In the genomic region with DNA sequence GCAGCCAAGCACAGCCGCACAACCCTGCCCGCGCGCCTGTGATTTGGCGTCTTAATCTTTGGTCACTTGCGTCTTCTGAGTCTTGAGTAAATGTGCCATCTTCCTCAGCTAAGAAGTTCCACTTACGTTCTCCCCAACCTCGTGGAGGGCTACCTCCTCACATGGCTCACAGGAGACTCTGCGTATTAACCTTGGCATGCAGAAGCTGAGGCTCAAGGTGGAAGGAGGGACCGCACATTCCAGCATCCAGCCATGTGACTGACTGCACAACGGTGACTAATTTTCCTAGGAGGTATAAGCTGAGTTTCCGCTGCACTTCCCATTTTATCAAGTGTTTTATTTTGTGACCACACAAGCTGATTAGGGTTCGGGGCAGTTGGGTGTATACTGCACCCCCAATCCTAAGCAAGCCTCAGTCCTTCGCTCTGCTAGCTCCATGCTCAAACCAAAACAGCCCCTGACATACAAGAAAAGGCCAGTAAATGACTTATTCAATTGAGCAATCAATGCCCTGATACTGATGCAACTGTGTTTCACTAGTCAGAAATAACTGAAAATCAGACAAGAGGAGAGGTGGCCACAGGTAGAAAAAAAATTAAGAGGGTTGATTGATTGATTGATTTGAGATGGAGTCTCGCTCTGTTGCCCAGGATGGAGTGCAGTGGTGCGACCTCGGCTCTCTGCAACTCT, we compare ENCODE assay signal across 23 cellular contexts. TPM values are rescaled to one million over a fixed set of nuclear protein-coding genes. Genes with fewer than 3 reads are reported as not detected.
DNase-seq lines count a peak whose midpoint lies in the region; ATAC-seq, FAIRE-seq and TF ChIP-seq lines count a peak whose summit lies in the region.
"Had no signal": no experiment of that assay in that cellular context is flagged by ENCODE, and none has a peak within 500 bp of the region (broad histone marks: within the 10 kb centered on the region; RNA-seq: fewer than 3 reads in every experiment).

No MANE protein-coding gene starts in this region.

- peak; percentile 44 for DNase-seq in cardiac septum (ENCODE audit: low spot score)
- no peak for DNase-seq in left ventricle myocardium superior
- DNase-seq in WTC11 (ENCODE audit: low spot score), result no peak
- peak; percentile 45 for DNase-seq in iris pigment epithelial cell (ENCODE audit: low read depth)
- no peak for DNase-seq in activated CD4-positive, alpha-beta T cell treated with anti-CD3 and anti-CD28 coated beads, Interleukin-2, amount 50 U/mL, for 1 hour
- DNase-seq in D721Med (ENCODE audit: insufficient read length, low spot score), result no peak
- DNase-seq: activated CD4-positive, alpha-beta T cell treated with anti-CD3 and anti-CD28 coated beads for 48 hours; activated T-cell treated with anti-CD3 and anti-CD28 coated beads for 4 hours; CD8-positive, alpha-beta T cell; foreskin melanocyte; IMR-90; NCI-H2171; stimulated activated CD4-positive, alpha-beta T cell treated with anti-CD3 and anti-CD28 coated beads, Interleukin-4, amount 100 ng/mL, for 1 hour; stimulated activated CD8-positive, alpha-beta memory T cell treated with anti-CD3 and anti-CD28 coated beads, Interleukin-4, amount 100 ng/mL, for 48 hours had no signal

- CTCF ChIA-PET in WTC11 (lab: Charles Lee), result no interaction called here

- no peak overlapping the region for H3K4me3 Mint-ChIP-seq in WTC11
- H3K4me3 Mint-ChIP-seq: CD8-positive, alpha-beta T cell; central memory CD8-positive, alpha-beta T cell; memory B cell; T-helper 2 cell treated with Interferon-gamma antibody and Interleukin-4, amounts not matched to agents 5 μg/mL and 100 μg/mL, for 36 hours had no signal

- intact Hi-C loops in cardiac septum (cut with DNase I) (no loop called here), left ventricle myocardium superior (cut with micrococcal nuclease) (no loop called here)

- FAIRE-seq in D721Med (lab: Jason Lieb, UNC), result no peak
- FAIRE-seq: A549 had no signal

- peaks cover 48% of the 10 kb centered on the region for H3K4me1 Mint-ChIP-seq in WTC11
- H3K4me1 Mint-ChIP-seq: central memory CD8-positive, alpha-beta T cell; memory B cell had no signal

- POLR2A ChIA-PET in WTC11 (lab: Charles Lee), result interaction anchor here (0.5 to 0.6 kb wide), 3 partner anchors 36 to 551 kb away, joined by 3 to 5 read pairs (median 3); no protein-coding TSS in a partner anchor

- no peak for TF ChIP-seq CTCF in WTC11 (IDR thresholded peaks at IDR 0.05)
- no peak for TF ChIP-seq CTCF in D721Med (IDR thresholded peaks at IDR 0.05; ENCODE audit: insufficient read depth, missing control alignments)

- H3K27me3 Mint-ChIP-seq in WTC11 (ENCODE audit: low read depth), result no peaks in the 10 kb centered on the region
- H3K27me3 Mint-ChIP-seq: central memory CD8-positive, alpha-beta T cell; memory B cell had no signal

- H3K36me3 Mint-ChIP-seq in WTC11, result peaks cover 10% of the 10 kb centered on the region; the same call in 1 of the 2 replicates
- H3K36me3 Mint-ChIP-seq: activated naive CD4-positive, alpha-beta T cell treated with anti-CD3 and anti-CD28 coated beads, Interleukin-2, amount 50 U/mL, for 72 hours; CD8-positive, alpha-beta T cell; memory B cell had no signal

- no peaks in the 10 kb centered on the region for H3K9me3 Mint-ChIP-seq in WTC11
- H3K9me3 Mint-ChIP-seq: activated naive CD4-positive, alpha-beta T cell treated with anti-CD3 and anti-CD28 coated beads, Interleukin-2, amount 50 U/mL, for 72 hours; CD8-positive, alpha-beta T cell; central memory CD8-positive, alpha-beta T cell; memory B cell; T-helper 2 cell treated with Interferon-gamma antibody and Interleukin-4, amounts not matched to agents 5 μg/mL and 100 μg/mL, for 36 hours had no signal

- peak overlapping the region; percentile 79 for H3K27ac Mint-ChIP-seq in WTC11
- H3K27ac Mint-ChIP-seq: activated naive CD4-positive, alpha-beta T cell treated with anti-CD3 and anti-CD28 coated beads, Interleukin-2, amount 50 U/mL, for 72 hours; CD8-positive, alpha-beta T cell; memory B cell; T-helper 2 cell treated with Interferon-gamma antibody and Interleukin-4, amounts not matched to agents 5 μg/mL and 100 μg/mL, for 36 hours had no signal

- no peak for ATAC-seq in left ventricle myocardium superior
- ATAC-seq in WTC11, result no peak
- no peak for ATAC-seq in GM21447 (IDR thresholded peaks at IDR 0.05; ENCODE audit: unreplicated experiment)
- no peak for ATAC-seq in GM21723 (IDR thresholded peaks at IDR 0.05; ENCODE audit: unreplicated experiment)
- ATAC-seq: A549; activated naive CD4-positive, alpha-beta T cell treated with anti-CD3 and anti-CD28 coated beads, Interleukin-2, amount 50 U/mL, for 72 hours; CD8-positive, alpha-beta T cell; HCT116; sciatic nerve had no signal

TF ChIP-seq in WTC11, 78 proteins besides CTCF, POLR2A, EP300 and RAD21:
- TF ChIP-seq, protein P1, sequence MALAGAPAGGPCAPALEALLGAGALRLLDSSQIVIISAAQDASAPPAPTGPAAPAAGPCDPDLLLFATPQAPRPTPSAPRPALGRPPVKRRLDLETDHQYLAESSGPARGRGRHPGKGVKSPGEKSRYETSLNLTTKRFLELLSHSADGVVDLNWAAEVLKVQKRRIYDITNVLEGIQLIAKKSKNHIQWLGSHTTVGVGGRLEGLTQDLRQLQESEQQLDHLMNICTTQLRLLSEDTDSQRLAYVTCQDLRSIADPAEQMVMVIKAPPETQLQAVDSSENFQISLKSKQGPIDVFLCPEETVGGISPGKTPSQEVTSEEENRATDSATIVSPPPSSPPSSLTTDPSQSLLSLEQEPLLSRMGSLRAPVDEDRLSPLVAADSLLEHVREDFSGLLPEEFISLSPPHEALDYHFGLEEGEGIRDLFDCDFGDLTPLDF (CRISPR knock-in tag; IDR thresholded peaks at IDR 0.05), result no peak
- TF ChIP-seq JAZF1 (CRISPR knock-in tag; IDR thresholded peaks at IDR 0.05), result no peak

RNA-seq across cellular contexts. Expression of a gene that starts 7.0 kb away (rescaled TPM):
- total RNA-seq in cardiac septum (2.1 TPM), left ventricle myocardium superior (1.2 TPM), WTC11 (2021) (25.4 to 33.8 TPM (median 33.3 TPM) in 3 replicates)

Comparison
In these comparisons a context has a peak if more than half of its experiments do, and no peak if none do; other contexts are left out.
1. DNase-seq: peak in cardiac septum (single experiment) and iris pigment epithelial cell (single experiment); none in left ventricle myocardium superior (single experiment), WTC11 (single experiment), activated CD4-positive, alpha-beta T cell treated with anti-CD3 and anti-CD28 coated beads, Interleukin-2, amount 50 U/mL, for 1 hour (single experiment) and D721Med (single experiment).